Comparison of ENCODE assay signal across 11 cellular contexts in the genomic region with DNA sequence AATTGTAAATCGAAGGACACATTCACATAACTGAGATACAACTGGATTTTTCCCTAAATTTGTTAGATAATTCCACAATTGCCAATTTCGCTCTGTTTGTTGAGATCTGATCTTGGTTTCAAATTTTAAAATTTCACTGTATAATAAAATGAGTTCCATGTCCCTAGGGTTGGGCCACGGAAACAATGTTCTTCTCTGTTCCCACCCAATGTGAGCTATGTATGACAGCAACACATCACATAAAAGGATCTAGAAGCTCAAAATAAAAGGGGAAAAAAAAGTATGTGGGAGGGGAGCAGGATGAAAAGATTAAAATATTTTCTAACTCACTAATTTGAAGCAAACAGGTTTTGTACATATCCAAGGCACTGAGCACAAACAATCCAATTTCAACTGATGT.
DNase-seq lines count a peak whose midpoint lies in the region; ATAC-seq and TF ChIP-seq lines count a peak whose summit lies in the region.
"Had no signal": no experiment of that assay in that cellular context is flagged by ENCODE, and none has a peak within 500 bp of the region (broad histone marks: within the 10 kb centered on the region; RNA-seq: fewer than 3 reads in every experiment).

No MANE protein-coding gene starts in this region.

- no peaks in the 10 kb centered on the region for H3K9me3 Mint-ChIP-seq in activated naive CD4-positive, alpha-beta T cell treated with anti-CD3 and anti-CD28 coated beads, Interleukin-2, amount 50 U/mL, for 24 hours
- H3K9me3 Mint-ChIP-seq in MCF 10A (ENCODE audit: unreplicated experiment) = no peaks in the 10 kb centered on the region
- H3K9me3 Mint-ChIP-seq: brain had no signal

- H3K27me3 ChIP-seq in mucosa of rectum (ENCODE audit: control insufficient read depth in 2 of 2, insufficient read depth in 2 of 2, low read length in 2 of 2) (no peaks in the 10 kb centered on the region), transverse colon (no peaks in the 10 kb centered on the region)

- H3K9ac ChIP-seq in mucosa of rectum (ENCODE audit: low read depth in 1 of 2, low read length in 2 of 2) = peak overlapping the region in 1 of 2 donors; percentile 51

- no peak for TF ChIP-seq EP300 in transverse colon (IDR thresholded peaks at IDR 0.05; ENCODE audit: low read depth)

- intact Hi-C loops in MCF 10A (cut with micrococcal nuclease) (loop anchor here (1.0 to 10.0 kb wide), 7 partner anchors 27 to 246 kb away; no protein-coding TSS in a partner anchor), transverse colon (cut with DNase I; ENCODE audit: low total_unique reads) (no loop called here)

- ATAC-seq in HG03135 (IDR thresholded peaks at IDR 0.05; ENCODE audit: unreplicated experiment) (no peak), HG03097 (IDR thresholded peaks at IDR 0.05; ENCODE audit: low FRiP score, unreplicated experiment) (no peak)

- H3K27ac Mint-ChIP-seq in activated naive CD4-positive, alpha-beta T cell treated with anti-CD3 and anti-CD28 coated beads, Interleukin-2, amount 50 U/mL, for 24 hours = peak overlapping the region; percentile 53
- H3K27ac Mint-ChIP-seq in MCF 10A (ENCODE audit: low read depth, unreplicated experiment) = peak overlapping the region; percentile 78

- H3K9me3 ChIP-seq in mucosa of rectum (ENCODE audit: control insufficient read depth in 2 of 2, low read length in 2 of 2) = no peaks in the 10 kb centered on the region
- H3K9me3 ChIP-seq in transverse colon = no peaks in the 10 kb centered on the region

- POLR2A ChIA-PET in MCF 10A (lab: Yijun Ruan, JAX) = interaction anchor here (0.5 to 4.4 kb wide), 33 partner anchors 12 to 264 kb away, joined by 3 to 32 read pairs (median 5); no protein-coding TSS in a partner anchor

- in situ Hi-C loops in transverse colon (cut with MboI; ENCODE audit: low pct_ligation_motif_present in 1 of 4, low pct_unique_long_range_greater_than_20kb in 1 of 4, low sequenced_read_pairs in 3 of 4) = loop anchor here in 3 of 4 donors (10.0 to 25.0 kb wide), 2 partner anchors 145 to 153 kb away; no protein-coding TSS in a partner anchor

- CTCF ChIA-PET in MCF 10A (lab: Yijun Ruan, JAX) = interaction anchor here (0.6 to 4.1 kb wide), 43 partner anchors 10 to 598 kb away, joined by 3 to 72 read pairs (median 5); no protein-coding TSS in a partner anchor

- peaks cover 16 to 17% of the 10 kb centered on the region in 2 donors for H3K4me1 ChIP-seq in mucosa of rectum (ENCODE audit: control insufficient read depth in 2 of 2, insufficient read depth in 2 of 2, low read length in 2 of 2)
- H3K4me1 ChIP-seq in transverse colon = peaks cover 18 to 46% (median 29%) of the 10 kb centered on the region in 4 donors

- no TSS peak for BruUV-seq in MCF 10A (replicated peaks; lab: Mats Ljungman, UMichigan)

- H3K4me3 Mint-ChIP-seq in activated naive CD4-positive, alpha-beta T cell treated with anti-CD3 and anti-CD28 coated beads, Interleukin-2, amount 50 U/mL, for 24 hours = peak overlapping the region; percentile 50
- peak overlapping the region; percentile 53 for H3K4me3 Mint-ChIP-seq in MCF 10A (ENCODE audit: unreplicated experiment)

- TF ChIP-seq POLR2A in transverse colon (IDR thresholded peaks at IDR 0.05) = no peak

- peaks cover 9% of the 10 kb centered on the region for H3K36me3 Mint-ChIP-seq in activated naive CD4-positive, alpha-beta T cell treated with anti-CD3 and anti-CD28 coated beads, Interleukin-2, amount 50 U/mL, for 24 hours
- peaks cover 48% of the 10 kb centered on the region for H3K36me3 Mint-ChIP-seq in MCF 10A (ENCODE audit: insufficient read depth, unreplicated experiment)

- peak overlapping the region; percentile 35 to 63 for H3K27ac ChIP-seq in mucosa of rectum (ENCODE audit: low read depth in 2 of 2, low read length in 2 of 2)
- peak overlapping the region; percentile 40 to 82 (median 68) for H3K27ac ChIP-seq in transverse colon

- 39 to 42% methylated on average over 3 of the region's 3 CpGs for WGBS in transverse colon (ENCODE audit: low coverage in 1 of 2), 2 donors

- H3K27me3 Mint-ChIP-seq in activated naive CD4-positive, alpha-beta T cell treated with anti-CD3 and anti-CD28 coated beads, Interleukin-2, amount 50 U/mL, for 24 hours = no peaks in the 10 kb centered on the region
- H3K27me3 Mint-ChIP-seq in MCF 10A (ENCODE audit: insufficient read depth, unreplicated experiment) = no peaks in the 10 kb centered on the region
- H3K27me3 Mint-ChIP-seq: brain had no signal

- no peak for DNase-seq in activated naive CD4-positive, alpha-beta T cell treated with anti-CD3 and anti-CD28 coated beads, Interleukin-2, amount 50 U/mL, for 16 hours
- no peak for DNase-seq in MCF 10A (ENCODE audit: unreplicated experiment)
- DNase-seq in transverse colon = no peak
- no peak for DNase-seq in NCI-H2029 treated with DMSO at 0.1 percent for 48 hours (lab: John Stamatoyannopoulos, UW)
- DNase-seq: GDM1, left cardiac atrium had no signal

- H3K36me3 ChIP-seq in mucosa of rectum (ENCODE audit: control insufficient read depth in 2 of 2, insufficient read depth in 2 of 2, low read length in 2 of 2) = no peaks in the 10 kb centered on the region
- H3K36me3 ChIP-seq in transverse colon = no peaks in the 10 kb centered on the region

- peaks cover 72% of the 10 kb centered on the region for H3K4me1 Mint-ChIP-seq in activated naive CD4-positive, alpha-beta T cell treated with anti-CD3 and anti-CD28 coated beads, Interleukin-2, amount 50 U/mL, for 24 hours
- peaks cover 36% of the 10 kb centered on the region for H3K4me1 Mint-ChIP-seq in MCF 10A (ENCODE audit: insufficient read depth, unreplicated experiment)

- TF ChIP-seq CTCF in MCF 10A (IDR thresholded peaks at IDR 0.05; ENCODE audit: unreplicated experiment) (no peak), transverse colon (IDR thresholded peaks at IDR 0.05) (no peak)

- H3K4me3 ChIP-seq in mucosa of rectum (ENCODE audit: low read length in 2 of 2) (no peak overlapping the region), transverse colon (no peak overlapping the region)
